ENCODE assay signal across 1 cellular context in genomic region chr4:30916337-30917274, GRCh38.
TF ChIP-seq lines count a peak whose summit lies in the region.

No MANE protein-coding gene starts in this region.

TF ChIP-seq in HCT116, 20 proteins besides CTCF, POLR2A, EP300 and RAD21 (continued from another document):
- TF ChIP-seq ELF1 (IDR thresholded peaks at IDR 0.05; ENCODE audit: borderline replicate concordance, low read depth) (no peak; the same call in 1 of the 2 replicates), CBX3 (IDR thresholded peaks at IDR 0.05; ENCODE audit: low read depth) (0 out of 2 replicates have a peak, but pooled peaks have one; percentile 43), EZH2 (IDR thresholded peaks at IDR 0.05) (no peak), FOSL1 (IDR thresholded peaks at IDR 0.05; ENCODE audit: low read depth) (no peak), MAX (IDR thresholded peaks at IDR 0.05) (no peak), TCF7L2 (IDR thresholded peaks at IDR 0.05; ENCODE audit: borderline replicate concordance, extremely low read depth, insufficient read depth, insufficient read length) (peak; percentile 21), SRF (IDR thresholded peaks at IDR 0.05; ENCODE audit: low read depth) (no peak), ZBTB33 (IDR thresholded peaks at IDR 0.05; ENCODE audit: extremely low read depth, insufficient replicate concordance, low read length) (no peak), JUND (IDR thresholded peaks at IDR 0.05) (0 out of 2 replicates have a peak, but pooled peaks have one; percentile 44), SIN3A (IDR thresholded peaks at IDR 0.05; ENCODE audit: low read depth) (peak; percentile 37; the same call in 1 of the 2 replicates), ZFX (IDR thresholded peaks at IDR 0.05) (no peak), EZH2phosphoT487 (IDR thresholded peaks at IDR 0.05; ENCODE audit: borderline replicate concordance) (no peak), ZNF274 (IDR thresholded peaks at IDR 0.05; ENCODE audit: low read depth, low read length) (no peak)
